ENCODE assay signal across 2 cellular contexts in the genomic region with DNA sequence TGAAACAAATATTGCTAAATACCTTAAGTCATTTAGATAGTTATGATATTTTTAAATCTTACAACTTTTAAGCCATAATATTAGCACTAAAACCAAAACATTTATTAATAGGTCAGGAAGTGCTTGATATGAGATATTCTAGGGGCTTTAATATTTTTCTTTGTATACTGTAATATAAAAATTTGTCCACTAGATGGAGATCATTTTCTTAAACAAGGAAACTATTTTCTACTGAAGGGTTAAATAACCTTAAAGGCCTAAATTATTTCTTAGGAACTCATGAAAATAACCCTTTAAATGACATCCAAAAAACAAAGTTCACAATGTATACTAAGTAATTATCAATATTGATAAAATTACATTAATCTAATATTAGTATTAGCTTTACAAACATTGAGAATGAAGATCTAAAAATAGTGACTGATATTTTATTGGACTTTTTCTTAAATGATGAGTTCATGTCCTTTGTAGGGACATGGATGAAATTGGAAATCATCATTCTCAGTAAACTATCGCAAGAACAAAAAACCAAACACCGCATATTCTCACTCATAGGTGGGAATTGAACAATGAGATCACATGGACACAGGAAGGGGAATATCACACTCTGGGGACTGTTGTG.
TF ChIP-seq lines count a peak whose summit lies in the region.

No MANE protein-coding gene starts in this region.

TF ChIP-seq in SK-N-SH, 30 proteins besides CTCF, POLR2A, EP300 and RAD21 (continued from another document):
- TF ChIP-seq SIN3A (IDR thresholded peaks at IDR 0.05; ENCODE audit: borderline replicate concordance, low read depth, low read length) (no peak), NRF1 (IDR thresholded peaks at IDR 0.05; ENCODE audit: low read depth, low read length) (no peak), POLR2AphosphoS5 (IDR thresholded peaks at IDR 0.05; ENCODE audit: low read depth, low read length) (no peak)
TF ChIP-seq in SK-N-SH: peak in this region for 0.

TF ChIP-seq in SK-N-SH treated with all-trans-retinoic acid at 6 μM for 48 hours, 23 proteins besides CTCF, POLR2A, EP300 and RAD21 (continued from another document):
- TF ChIP-seq, protein P1, sequence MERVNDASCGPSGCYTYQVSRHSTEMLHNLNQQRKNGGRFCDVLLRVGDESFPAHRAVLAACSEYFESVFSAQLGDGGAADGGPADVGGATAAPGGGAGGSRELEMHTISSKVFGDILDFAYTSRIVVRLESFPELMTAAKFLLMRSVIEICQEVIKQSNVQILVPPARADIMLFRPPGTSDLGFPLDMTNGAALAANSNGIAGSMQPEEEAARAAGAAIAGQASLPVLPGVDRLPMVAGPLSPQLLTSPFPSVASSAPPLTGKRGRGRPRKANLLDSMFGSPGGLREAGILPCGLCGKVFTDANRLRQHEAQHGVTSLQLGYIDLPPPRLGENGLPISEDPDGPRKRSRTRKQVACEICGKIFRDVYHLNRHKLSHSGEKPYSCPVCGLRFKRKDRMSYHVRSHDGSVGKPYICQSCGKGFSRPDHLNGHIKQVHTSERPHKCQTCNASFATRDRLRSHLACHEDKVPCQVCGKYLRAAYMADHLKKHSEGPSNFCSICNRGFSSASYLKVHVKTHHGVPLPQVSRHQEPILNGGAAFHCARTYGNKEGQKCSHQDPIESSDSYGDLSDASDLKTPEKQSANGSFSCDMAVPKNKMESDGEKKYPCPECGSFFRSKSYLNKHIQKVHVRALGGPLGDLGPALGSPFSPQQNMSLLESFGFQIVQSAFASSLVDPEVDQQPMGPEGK (CRISPR knock-in tag; IDR thresholded peaks at IDR 0.05; ENCODE audit: borderline replicate concordance): no peak
- TF ChIP-seq, protein P2, sequence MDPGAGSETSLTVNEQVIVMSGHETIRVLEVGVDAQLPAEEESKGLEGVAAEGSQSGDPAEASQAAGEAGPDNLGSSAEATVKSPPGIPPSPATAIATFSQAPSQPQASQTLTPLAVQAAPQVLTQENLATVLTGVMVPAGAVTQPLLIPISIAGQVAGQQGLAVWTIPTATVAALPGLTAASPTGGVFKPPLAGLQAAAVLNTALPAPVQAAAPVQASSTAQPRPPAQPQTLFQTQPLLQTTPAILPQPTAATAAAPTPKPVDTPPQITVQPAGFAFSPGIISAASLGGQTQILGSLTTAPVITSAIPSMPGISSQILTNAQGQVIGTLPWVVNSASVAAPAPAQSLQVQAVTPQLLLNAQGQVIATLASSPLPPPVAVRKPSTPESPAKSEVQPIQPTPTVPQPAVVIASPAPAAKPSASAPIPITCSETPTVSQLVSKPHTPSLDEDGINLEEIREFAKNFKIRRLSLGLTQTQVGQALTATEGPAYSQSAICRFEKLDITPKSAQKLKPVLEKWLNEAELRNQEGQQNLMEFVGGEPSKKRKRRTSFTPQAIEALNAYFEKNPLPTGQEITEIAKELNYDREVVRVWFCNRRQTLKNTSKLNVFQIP (CRISPR knock-in tag; IDR thresholded peaks at IDR 0.05; ENCODE audit: borderline replicate concordance, low read depth): no peak
- no peak for TF ChIP-seq BACH2 (CRISPR knock-in tag; IDR thresholded peaks at IDR 0.05; ENCODE audit: borderline replicate concordance)
- TF ChIP-seq, protein P3, sequence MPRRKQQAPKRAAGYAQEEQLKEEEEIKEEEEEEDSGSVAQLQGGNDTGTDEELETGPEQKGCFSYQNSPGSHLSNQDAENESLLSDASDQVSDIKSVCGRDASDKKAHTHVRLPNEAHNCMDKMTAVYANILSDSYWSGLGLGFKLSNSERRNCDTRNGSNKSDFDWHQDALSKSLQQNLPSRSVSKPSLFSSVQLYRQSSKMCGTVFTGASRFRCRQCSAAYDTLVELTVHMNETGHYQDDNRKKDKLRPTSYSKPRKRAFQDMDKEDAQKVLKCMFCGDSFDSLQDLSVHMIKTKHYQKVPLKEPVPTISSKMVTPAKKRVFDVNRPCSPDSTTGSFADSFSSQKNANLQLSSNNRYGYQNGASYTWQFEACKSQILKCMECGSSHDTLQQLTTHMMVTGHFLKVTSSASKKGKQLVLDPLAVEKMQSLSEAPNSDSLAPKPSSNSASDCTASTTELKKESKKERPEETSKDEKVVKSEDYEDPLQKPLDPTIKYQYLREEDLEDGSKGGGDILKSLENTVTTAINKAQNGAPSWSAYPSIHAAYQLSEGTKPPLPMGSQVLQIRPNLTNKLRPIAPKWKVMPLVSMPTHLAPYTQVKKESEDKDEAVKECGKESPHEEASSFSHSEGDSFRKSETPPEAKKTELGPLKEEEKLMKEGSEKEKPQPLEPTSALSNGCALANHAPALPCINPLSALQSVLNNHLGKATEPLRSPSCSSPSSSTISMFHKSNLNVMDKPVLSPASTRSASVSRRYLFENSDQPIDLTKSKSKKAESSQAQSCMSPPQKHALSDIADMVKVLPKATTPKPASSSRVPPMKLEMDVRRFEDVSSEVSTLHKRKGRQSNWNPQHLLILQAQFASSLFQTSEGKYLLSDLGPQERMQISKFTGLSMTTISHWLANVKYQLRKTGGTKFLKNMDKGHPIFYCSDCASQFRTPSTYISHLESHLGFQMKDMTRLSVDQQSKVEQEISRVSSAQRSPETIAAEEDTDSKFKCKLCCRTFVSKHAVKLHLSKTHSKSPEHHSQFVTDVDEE (CRISPR knock-in tag; IDR thresholded peaks at IDR 0.05): no peak
- no peak for TF ChIP-seq ZNF70 (CRISPR knock-in tag; IDR thresholded peaks at IDR 0.05)
- TF ChIP-seq PPARA (CRISPR knock-in tag; IDR thresholded peaks at IDR 0.05; ENCODE audit: borderline replicate concordance): no peak
- no peak for TF ChIP-seq CSDC2 (CRISPR knock-in tag; IDR thresholded peaks at IDR 0.05)
- TF ChIP-seq ISL1 (CRISPR knock-in tag; IDR thresholded peaks at IDR 0.05): no peak
- no peak for TF ChIP-seq ESRRG (CRISPR knock-in tag; IDR thresholded peaks at IDR 0.05)
